ENCODE assay signal across 13 cellular contexts in the genomic region with DNA sequence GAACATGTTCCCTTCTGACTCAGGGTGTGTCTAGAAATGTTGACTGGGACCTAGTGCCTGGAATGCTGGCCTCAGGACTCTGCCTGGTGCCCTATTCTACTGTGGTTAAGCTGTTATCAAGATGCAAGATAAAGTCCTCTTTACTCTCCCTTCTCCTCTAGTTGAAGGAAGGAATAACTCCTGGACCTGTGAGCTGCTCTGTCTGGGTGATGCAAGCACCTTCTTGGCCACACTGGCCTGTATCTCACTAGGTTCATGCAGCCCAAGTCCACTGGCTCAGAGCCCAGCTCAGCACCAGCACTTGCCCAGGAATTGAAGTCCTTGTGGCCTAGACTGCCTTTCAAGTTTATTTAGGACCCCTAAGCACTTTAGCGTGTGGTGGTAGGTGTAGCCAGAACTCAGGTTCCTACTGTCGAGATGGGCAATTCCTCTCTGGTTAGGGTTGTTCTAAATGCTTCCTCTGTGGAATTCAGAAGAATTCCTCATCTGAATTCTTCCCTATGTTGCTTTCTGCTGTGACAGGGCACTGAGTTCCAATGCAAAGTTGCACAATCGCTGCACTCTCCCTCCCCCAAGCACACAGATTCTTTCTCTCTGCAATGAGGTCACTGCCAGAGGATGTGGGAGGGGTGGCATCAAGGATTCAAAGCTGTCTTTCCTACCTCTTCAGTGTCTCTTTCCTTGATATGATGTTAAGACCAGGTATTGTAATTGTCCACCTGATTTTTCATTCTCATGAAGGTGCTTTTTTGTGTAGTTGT. TPM values are rescaled to one million over a fixed set of nuclear protein-coding genes. Genes with fewer than 3 reads are reported as not detected.
DNase-seq lines count a peak whose midpoint lies in the region; ATAC-seq and TF ChIP-seq lines count a peak whose summit lies in the region.
"Had no signal": no experiment of that assay in that cellular context is flagged by ENCODE, and none has a peak within 500 bp of the region (broad histone marks: within the 10 kb centered on the region; RNA-seq: fewer than 3 reads in every experiment).

No MANE protein-coding gene starts in this region.

- H3K27me3 ChIP-seq in MG63 (no peaks in the 10 kb centered on the region), lower lobe of right lung (ENCODE audit: low read depth) (no peaks in the 10 kb centered on the region)
- H3K27me3 ChIP-seq: BLaER1 had no signal

- H3K4me3 ChIP-seq in MG63 (no peak overlapping the region), epithelial cell of proximal tubule (ENCODE audit: low read depth, low read length) (no peak overlapping the region), lower lobe of right lung (no peak overlapping the region)
- H3K4me3 ChIP-seq: BLaER1 had no signal

- peak; percentile 52 to 61 for ATAC-seq in lower lobe of right lung
- ATAC-seq in HG02610 (IDR thresholded peaks at IDR 0.05; ENCODE audit: unreplicated experiment) = no peak

- H3K9me3 ChIP-seq in MG63 (no peaks in the 10 kb centered on the region; the same call in 1 of the 2 replicates), lower lobe of right lung (no peaks in the 10 kb centered on the region)
- H3K9me3 ChIP-seq: BLaER1 had no signal

- DNase-seq in AG09319 (ENCODE audit: extremely low read depth, low read depth) = peak; percentile 11
- peak; percentile 21 for DNase-seq in MG63
- DNase-seq in epithelial cell of proximal tubule (ENCODE audit: low read depth) = peak; percentile 64
- DNase-seq in lower lobe of right lung = no peak
- DNase-seq in HPDE6-E6E7 (ENCODE audit: extremely low spot score) = no peak
- no peak for DNase-seq in GM13976 (ENCODE audit: low spot score)
- DNase-seq in SHP77 (lab: John Stamatoyannopoulos, UW) = no peak
- DNase-seq: GDM1, NCI-H2029 treated with DMSO at 0.1 percent for 48 hours had no signal

- H3K27ac ChIP-seq in lower lobe of right lung = no peak overlapping the region
- H3K27ac ChIP-seq: BLaER1 had no signal

- in situ Hi-C loops in GM13976 (cut with MboI; ENCODE audit: low sequenced_read_pairs, unreplicated experiment) = no loop called here

- H3K36me3 ChIP-seq in MG63 (no peaks in the 10 kb centered on the region), lower lobe of right lung (no peaks in the 10 kb centered on the region)
- H3K36me3 ChIP-seq: BLaER1 had no signal

- TF ChIP-seq CTCF in AG09319 (IDR thresholded peaks at IDR 0.05; ENCODE audit: low read depth, low read length) (no peak), epithelial cell of proximal tubule (conservative IDR thresholded peaks at IDR 0.05; ENCODE audit: low read depth, low read length) (no peak), lower lobe of right lung (IDR thresholded peaks at IDR 0.05) (no peak), GM13976 (IDR thresholded peaks at IDR 0.05; ENCODE audit: borderline replicate concordance, control extremely low read depth, extremely low read depth, insufficient read depth, missing control alignments) (no peak)

- intact Hi-C loops in lower lobe of right lung (cut with DNase I) = no loop called here

- H3K4me1 ChIP-seq in lower lobe of right lung = no peaks in the 10 kb centered on the region
- H3K4me1 ChIP-seq: BLaER1 had no signal

RNA-seq across cellular contexts. Expression of a gene that starts 54.7 kb away (rescaled TPM):
- total RNA-seq in MG63 (2014; rRNA removed; shearing (Covaris generic); ENCODE audit: low replicate concordance) = not detected in 2 replicates
- total RNA-seq in epithelial cell of proximal tubule (not detected in 2 replicates), lower lobe of right lung (not detected)
- total RNA-seq: liver, OCI-LY7 had no signal

Comparison
In these comparisons a context has a peak if more than half of its experiments do, and no peak if none do; other contexts are left out.
1. DNase-seq: peak in AG09319 (single experiment), MG63 (single experiment) and epithelial cell of proximal tubule (single experiment); none in lower lobe of right lung (single experiment), HPDE6-E6E7 (single experiment), GM13976 (single experiment) and SHP77 (0 of 2).